Comparison of ENCODE assay signal across 1 cellular context in the genomic region with DNA sequence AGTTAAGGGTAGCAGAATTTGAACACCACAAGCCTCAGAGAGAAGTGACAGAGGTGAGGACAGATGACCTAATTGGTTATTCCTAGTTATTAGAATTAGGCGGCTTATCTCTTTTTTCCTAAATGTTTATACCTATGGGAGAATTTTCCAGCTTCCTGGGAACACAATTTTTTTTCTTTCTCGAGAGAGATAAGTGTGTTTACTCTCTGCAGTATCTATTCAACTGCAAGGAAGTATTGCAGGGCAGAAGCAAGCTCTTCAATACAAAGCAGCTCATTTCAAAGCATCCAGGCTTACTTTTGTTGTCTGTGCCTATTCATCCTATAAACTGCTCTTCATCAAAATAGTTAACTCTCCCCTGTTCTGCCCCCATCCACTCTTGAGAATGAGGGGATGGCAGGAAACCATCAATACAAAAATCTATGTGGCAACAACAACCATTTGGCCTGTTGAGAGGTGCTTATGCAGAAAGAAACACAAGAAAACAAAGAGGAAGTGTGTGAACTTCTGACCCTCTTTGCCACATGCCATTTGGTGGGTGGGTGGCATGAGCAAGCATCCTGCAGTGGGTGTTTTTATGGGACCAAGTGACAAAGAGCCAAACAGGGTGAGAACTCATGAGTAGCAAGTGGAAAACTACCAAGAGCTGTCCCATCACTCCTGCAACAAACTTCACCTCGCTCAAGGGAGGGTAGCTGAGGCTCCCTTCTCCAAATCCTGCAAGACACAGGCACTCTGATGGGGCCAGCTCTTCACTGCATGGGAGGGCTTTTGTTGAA.
TF ChIP-seq lines count a peak whose summit lies in the region.

No MANE protein-coding gene starts in this region.

TF ChIP-seq in HepG2, 621 proteins besides CTCF, POLR2A, EP300 and RAD21:
- TF ChIP-seq MED1 (CRISPR knock-in tag; IDR thresholded peaks at IDR 0.05) = no peak
- no peak for TF ChIP-seq HNF4G (IDR thresholded peaks at IDR 0.05; ENCODE audit: borderline replicate concordance, low read depth, low read length)
- TF ChIP-seq HNF4G (CRISPR knock-in tag; IDR thresholded peaks at IDR 0.05; ENCODE audit: borderline replicate concordance, low read depth) = no peak
- TF ChIP-seq, protein P1, sequence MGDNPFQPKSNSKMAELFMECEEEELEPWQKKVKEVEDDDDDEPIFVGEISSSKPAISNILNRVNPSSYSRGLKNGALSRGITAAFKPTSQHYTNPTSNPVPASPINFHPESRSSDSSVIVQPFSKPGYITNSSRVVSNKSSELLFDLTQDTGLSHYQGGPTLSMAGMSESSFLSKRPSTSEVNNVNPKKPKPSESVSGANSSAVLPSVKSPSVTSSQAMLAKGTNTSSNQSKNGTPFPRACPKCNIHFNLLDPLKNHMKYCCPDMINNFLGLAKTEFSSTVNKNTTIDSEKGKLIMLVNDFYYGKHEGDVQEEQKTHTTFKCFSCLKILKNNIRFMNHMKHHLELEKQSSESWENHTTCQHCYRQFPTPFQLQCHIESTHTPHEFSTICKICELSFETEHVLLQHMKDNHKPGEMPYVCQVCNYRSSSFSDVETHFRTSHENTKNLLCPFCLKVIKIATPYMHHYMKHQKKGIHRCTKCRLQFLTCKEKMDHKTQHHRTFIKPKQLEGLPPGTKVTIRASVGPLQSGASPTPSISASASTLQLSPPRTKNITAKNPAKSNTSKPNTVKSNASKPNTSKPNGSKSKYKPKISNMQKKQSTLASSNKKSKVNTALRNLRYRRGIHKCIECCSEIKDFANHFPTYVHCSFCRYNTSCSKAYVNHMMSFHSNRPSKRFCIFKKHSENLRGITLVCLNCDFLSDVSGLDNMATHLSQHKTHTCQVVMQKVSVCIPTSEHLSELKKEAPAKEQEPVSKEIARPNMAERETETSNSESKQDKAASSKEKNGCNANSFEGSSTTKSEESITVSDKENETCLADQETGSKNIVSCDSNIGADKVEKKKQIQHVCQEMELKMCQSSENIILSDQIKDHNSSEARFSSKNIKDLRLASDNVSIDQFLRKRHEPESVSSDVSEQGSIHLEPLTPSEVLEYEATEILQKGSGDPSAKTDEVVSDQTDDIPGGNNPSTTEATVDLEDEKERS (CRISPR knock-in tag; IDR thresholded peaks at IDR 0.05) = no peak
- no peak for TF ChIP-seq ZNF562 (CRISPR knock-in tag; IDR thresholded peaks at IDR 0.05; ENCODE audit: borderline replicate concordance)
- TF ChIP-seq, protein P2, sequence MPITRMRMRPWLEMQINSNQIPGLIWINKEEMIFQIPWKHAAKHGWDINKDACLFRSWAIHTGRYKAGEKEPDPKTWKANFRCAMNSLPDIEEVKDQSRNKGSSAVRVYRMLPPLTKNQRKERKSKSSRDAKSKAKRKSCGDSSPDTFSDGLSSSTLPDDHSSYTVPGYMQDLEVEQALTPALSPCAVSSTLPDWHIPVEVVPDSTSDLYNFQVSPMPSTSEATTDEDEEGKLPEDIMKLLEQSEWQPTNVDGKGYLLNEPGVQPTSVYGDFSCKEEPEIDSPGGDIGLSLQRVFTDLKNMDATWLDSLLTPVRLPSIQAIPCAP (CRISPR knock-in tag; IDR thresholded peaks at IDR 0.05; ENCODE audit: low read depth) = no peak
- TF ChIP-seq, protein P3, sequence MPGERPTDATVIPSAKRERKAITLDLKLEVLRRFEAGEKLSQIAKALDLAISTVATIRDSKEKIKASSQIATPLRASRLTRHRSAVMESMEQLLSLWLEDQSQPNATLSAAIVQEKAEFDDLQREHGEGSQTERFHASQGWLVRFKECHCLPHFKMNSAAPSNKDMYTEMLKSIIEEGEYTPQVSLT (CRISPR knock-in tag; IDR thresholded peaks at IDR 0.05; ENCODE audit: borderline replicate concordance, low read depth) = no peak
- TF ChIP-seq HOXD1 (CRISPR knock-in tag; IDR thresholded peaks at IDR 0.05) = no peak
- TF ChIP-seq, protein P4, sequence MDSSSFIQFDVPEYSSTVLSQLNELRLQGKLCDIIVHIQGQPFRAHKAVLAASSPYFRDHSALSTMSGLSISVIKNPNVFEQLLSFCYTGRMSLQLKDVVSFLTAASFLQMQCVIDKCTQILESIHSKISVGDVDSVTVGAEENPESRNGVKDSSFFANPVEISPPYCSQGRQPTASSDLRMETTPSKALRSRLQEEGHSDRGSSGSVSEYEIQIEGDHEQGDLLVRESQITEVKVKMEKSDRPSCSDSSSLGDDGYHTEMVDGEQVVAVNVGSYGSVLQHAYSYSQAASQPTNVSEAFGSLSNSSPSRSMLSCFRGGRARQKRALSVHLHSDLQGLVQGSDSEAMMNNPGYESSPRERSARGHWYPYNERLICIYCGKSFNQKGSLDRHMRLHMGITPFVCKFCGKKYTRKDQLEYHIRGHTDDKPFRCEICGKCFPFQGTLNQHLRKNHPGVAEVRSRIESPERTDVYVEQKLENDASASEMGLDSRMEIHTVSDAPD (CRISPR knock-in tag; IDR thresholded peaks at IDR 0.05) = no peak
- TF ChIP-seq, protein P5, sequence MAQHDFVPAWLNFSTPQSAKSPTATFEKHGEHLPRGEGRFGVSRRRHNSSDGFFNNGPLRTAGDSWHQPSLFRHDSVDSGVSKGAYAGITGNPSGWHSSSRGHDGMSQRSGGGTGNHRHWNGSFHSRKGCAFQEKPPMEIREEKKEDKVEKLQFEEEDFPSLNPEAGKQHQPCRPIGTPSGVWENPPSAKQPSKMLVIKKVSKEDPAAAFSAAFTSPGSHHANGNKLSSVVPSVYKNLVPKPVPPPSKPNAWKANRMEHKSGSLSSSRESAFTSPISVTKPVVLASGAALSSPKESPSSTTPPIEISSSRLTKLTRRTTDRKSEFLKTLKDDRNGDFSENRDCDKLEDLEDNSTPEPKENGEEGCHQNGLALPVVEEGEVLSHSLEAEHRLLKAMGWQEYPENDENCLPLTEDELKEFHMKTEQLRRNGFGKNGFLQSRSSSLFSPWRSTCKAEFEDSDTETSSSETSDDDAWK (CRISPR knock-in tag; IDR thresholded peaks at IDR 0.05) = no peak
- TF ChIP-seq ZNF30 (CRISPR knock-in tag; IDR thresholded peaks at IDR 0.05) = no peak
- TF ChIP-seq, protein P6, sequence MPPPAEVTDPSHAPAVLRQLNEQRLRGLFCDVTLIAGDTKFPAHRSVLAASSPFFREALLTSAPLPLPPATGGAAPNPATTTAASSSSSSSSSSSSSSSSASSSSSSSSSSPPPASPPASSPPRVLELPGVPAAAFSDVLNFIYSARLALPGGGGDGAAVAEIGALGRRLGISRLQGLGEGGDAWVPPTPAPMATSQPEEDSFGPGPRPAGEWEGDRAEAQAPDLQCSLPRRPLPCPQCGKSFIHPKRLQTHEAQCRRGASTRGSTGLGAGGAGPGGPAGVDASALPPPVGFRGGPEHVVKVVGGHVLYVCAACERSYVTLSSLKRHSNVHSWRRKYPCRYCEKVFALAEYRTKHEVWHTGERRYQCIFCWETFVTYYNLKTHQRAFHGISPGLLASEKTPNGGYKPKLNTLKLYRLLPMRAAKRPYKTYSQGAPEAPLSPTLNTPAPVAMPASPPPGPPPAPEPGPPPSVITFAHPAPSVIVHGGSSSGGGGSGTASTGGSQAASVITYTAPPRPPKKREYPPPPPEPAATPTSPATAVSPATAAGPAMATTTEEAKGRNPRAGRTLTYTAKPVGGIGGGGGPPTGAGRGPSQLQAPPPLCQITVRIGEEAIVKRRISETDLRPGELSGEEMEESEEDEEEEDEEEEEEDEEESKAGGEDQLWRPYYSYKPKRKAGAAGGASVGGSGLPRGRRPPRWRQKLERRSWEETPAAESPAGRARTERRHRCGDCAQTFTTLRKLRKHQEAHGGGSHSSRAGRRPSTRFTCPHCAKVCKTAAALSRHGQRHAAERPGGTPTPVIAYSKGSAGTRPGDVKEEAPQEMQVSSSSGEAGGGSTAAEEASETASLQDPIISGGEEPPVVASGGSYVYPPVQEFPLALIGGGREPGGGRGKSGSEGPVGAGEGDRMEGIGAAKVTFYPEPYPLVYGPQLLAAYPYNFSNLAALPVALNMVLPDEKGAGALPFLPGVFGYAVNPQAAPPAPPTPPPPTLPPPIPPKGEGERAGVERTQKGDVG (CRISPR knock-in tag; IDR thresholded peaks at IDR 0.05; ENCODE audit: borderline replicate concordance) = no peak
- TF ChIP-seq ZNF451 (CRISPR knock-in tag; IDR thresholded peaks at IDR 0.05) = no peak
- no peak for TF ChIP-seq ZNF292 (CRISPR knock-in tag; IDR thresholded peaks at IDR 0.05; ENCODE audit: borderline replicate concordance, low read depth)
- no peak for TF ChIP-seq ZKSCAN8 (CRISPR knock-in tag; IDR thresholded peaks at IDR 0.05; ENCODE audit: borderline replicate concordance)
- TF ChIP-seq, protein P7, sequence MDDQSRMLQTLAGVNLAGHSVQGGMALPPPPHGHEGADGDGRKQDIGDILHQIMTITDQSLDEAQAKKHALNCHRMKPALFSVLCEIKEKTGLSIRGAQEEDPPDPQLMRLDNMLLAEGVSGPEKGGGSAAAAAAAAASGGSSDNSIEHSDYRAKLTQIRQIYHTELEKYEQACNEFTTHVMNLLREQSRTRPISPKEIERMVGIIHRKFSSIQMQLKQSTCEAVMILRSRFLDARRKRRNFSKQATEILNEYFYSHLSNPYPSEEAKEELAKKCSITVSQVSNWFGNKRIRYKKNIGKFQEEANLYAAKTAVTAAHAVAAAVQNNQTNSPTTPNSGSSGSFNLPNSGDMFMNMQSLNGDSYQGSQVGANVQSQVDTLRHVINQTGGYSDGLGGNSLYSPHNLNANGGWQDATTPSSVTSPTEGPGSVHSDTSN (CRISPR knock-in tag; IDR thresholded peaks at IDR 0.05; ENCODE audit: borderline replicate concordance) = no peak
- no peak for TF ChIP-seq KLF13 (CRISPR knock-in tag; IDR thresholded peaks at IDR 0.05)
- TF ChIP-seq, protein P8, sequence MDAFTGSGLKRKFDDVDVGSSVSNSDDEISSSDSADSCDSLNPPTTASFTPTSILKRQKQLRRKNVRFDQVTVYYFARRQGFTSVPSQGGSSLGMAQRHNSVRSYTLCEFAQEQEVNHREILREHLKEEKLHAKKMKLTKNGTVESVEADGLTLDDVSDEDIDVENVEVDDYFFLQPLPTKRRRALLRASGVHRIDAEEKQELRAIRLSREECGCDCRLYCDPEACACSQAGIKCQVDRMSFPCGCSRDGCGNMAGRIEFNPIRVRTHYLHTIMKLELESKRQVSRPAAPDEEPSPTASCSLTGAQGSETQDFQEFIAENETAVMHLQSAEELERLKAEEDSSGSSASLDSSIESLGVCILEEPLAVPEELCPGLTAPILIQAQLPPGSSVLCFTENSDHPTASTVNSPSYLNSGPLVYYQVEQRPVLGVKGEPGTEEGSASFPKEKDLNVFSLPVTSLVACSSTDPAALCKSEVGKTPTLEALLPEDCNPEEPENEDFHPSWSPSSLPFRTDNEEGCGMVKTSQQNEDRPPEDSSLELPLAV (CRISPR knock-in tag; conservative IDR thresholded peaks at IDR 0.05; ENCODE audit: low read depth) = no peak
- no peak for TF ChIP-seq SAFB2 (CRISPR knock-in tag; IDR thresholded peaks at IDR 0.05; ENCODE audit: borderline replicate concordance, low read depth)
- TF ChIP-seq, protein P9, sequence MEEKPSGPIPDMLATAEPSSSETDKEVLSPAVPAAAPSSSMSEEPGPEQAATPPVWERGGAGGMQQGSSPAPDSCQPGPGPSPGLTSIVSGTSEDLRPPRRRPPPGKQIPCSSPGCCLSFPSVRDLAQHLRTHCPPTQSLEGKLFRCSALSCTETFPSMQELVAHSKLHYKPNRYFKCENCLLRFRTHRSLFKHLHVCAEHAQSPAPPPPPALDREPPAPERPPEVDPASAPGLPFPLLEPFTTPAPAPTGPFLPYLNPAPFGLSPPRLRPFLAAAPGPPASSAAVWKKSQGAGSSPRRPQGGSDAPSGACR (CRISPR knock-in tag; IDR thresholded peaks at IDR 0.05) = no peak
